In the genomic region with DNA sequence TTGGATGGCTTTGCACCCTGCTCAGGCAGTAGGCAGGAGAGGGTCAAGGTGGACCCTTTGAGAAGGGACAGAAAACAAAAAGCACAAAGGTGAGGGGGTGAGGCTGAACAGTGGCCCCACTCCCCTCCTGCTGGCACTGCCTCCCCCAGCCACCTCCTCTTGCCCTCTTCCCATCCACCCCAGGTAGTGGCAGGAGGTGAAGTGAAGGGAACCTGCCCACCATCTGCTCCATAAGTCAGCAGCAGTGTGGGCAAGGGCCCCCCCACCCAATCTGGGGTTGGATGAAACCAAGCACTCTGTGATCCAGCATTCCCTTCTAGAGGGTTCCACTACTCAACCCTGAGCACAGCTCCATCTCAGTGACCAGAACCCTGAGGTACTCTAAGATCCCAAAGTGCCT, we compare ENCODE assay signal across 21 cellular contexts. TPM values are rescaled to one million over a fixed set of nuclear protein-coding genes. Genes with fewer than 3 reads are reported as not detected.
"Had no signal": no experiment of that assay in that cellular context is flagged by ENCODE, and none has a peak within 500 bp of the region (broad histone marks: within the 10 kb centered on the region; RNA-seq: fewer than 3 reads in every experiment).

No MANE protein-coding gene starts in this region.

- H3K36me3 ChIP-seq: suprapubic skin, thyroid gland had no signal

- H3K4me3 ChIP-seq: dorsolateral prefrontal cortex, hepatocyte, mucosa of descending colon, suprapubic skin, thyroid gland had no signal

- FAIRE-seq: small intestine, urothelium cell line had no signal

- H3K4me3 Mint-ChIP-seq: nephron progenitor cell, type B pancreatic cell had no signal

- H3K4me2 ChIP-seq: hepatocyte had no signal

- DNase-seq: cortex of kidney; dorsolateral prefrontal cortex; effector CD8-positive, alpha-beta T cell; foreskin melanocyte; head of caudate nucleus; left colon; nephron progenitor cell; small intestine; stimulated activated CD4-positive, alpha-beta T cell treated with anti-CD3 and anti-CD28 coated beads, Interleukin-12 subunit alpha, Interleukin-12 subunit beta, amount 100 ng/mL, for 4 hours; stimulated activated naive CD8-positive, alpha-beta T cell treated with anti-CD3 and anti-CD28 coated beads, Interleukin-15, Interleukin-2, amounts not matched to agents 100 U/mL and 50 U/mL, for 24 hours had no signal

- H3K9me3 ChIP-seq: mucosa of descending colon, suprapubic skin, thyroid gland had no signal

- H2AFZ ChIP-seq: hepatocyte had no signal

- H3K27ac ChIP-seq: suprapubic skin had no signal

- H3K27me3 ChIP-seq: dorsolateral prefrontal cortex, hepatocyte, thyroid gland had no signal

- H3K27ac Mint-ChIP-seq: nephron progenitor cell, type B pancreatic cell had no signal

- H3K9me3 Mint-ChIP-seq: nephron progenitor cell, type B pancreatic cell had no signal

- H3K79me2 ChIP-seq: hepatocyte had no signal

- H3K36me3 Mint-ChIP-seq: type B pancreatic cell had no signal

RNA-seq across cellular contexts. Expression of a gene that starts 26.1 kb away (rescaled TPM):
- total RNA-seq: kidney epithelial cell, left colon, lung microvascular endothelial cell, osteocyte, pulmonary artery endothelial cell, suprapubic skin, thyroid gland had no signal
- polyA plus RNA-seq: esophagus had no signal

RNA-seq across cellular contexts. Expression of a gene that starts 28.7 kb away (rescaled TPM):
- total RNA-seq: suprapubic skin had no signal

RNA-seq across cellular contexts. Expression of a gene that starts 36.7 kb away (rescaled TPM):
- total RNA-seq: lung microvascular endothelial cell, pulmonary artery endothelial cell had no signal
